ENCODE assay signal across 8 cellular contexts in the genomic region with DNA sequence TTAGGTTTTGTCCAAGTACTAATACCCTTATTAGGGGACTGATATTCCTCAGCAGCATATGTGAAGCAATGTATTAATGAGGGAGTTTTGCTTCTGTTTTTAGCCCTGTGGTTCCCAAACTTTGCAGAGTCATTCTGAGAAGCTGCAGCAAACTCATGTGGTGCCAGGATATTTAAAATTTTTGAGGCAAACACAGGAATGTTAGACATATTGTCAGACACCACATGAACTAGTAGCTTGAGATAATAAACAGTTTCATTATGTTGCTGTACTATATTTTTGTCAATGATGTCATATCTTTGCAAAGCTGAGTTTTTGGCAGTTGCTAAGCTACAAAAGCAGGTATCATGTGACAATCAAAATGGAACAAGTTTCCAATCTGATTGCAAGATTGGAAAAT. TPM values are rescaled to one million over a fixed set of nuclear protein-coding genes. Genes with fewer than 3 reads are reported as not detected.
DNase-seq lines count a peak whose midpoint lies in the region; ATAC-seq lines count a peak whose summit lies in the region.

No MANE protein-coding gene starts in this region.

- H3K27ac Mint-ChIP-seq in stimulated activated memory B cell treated with anti-CD40 and anti-IgM and Interleukin-4, amounts not matched to agents 10 μg/mL and 1 μg/mL and 100 μg/mL, for 72 hours: no peak overlapping the region

- peak; percentile 93 for DNase-seq in GM04504 (ENCODE audit: low read depth)
- DNase-seq in SW 1271 (lab: John Stamatoyannopoulos, UW): peak; percentile 13 to 66
- DNase-seq in lung microvascular endothelial cell (ENCODE audit: low read depth in 2 of 2): peak; percentile 92 to 93
- no peak for DNase-seq in hypothalamus (lab: John Stamatoyannopoulos, UW)
- DNase-seq in HuH-7 (ENCODE audit: low spot score): no peak
- no peak for DNase-seq in activated CD8-positive, alpha-beta memory T cell treated with anti-CD3 and anti-CD28 coated beads, Interleukin-2, amount 50 U/mL, for 48 hours

- peak; percentile 44 for ATAC-seq in HG02870 (IDR thresholded peaks at IDR 0.05; ENCODE audit: unreplicated experiment)
- ATAC-seq in stimulated activated memory B cell treated with anti-CD40 and anti-IgM and Interleukin-4, amounts not matched to agents 10 μg/mL and 1 μg/mL and 100 μg/mL, for 72 hours: no peak

- no peaks in the 10 kb centered on the region for H3K27me3 Mint-ChIP-seq in stimulated activated memory B cell treated with anti-CD40 and anti-IgM and Interleukin-4, amounts not matched to agents 10 μg/mL and 1 μg/mL and 100 μg/mL, for 72 hours

- no peaks in the 10 kb centered on the region for H3K9me3 Mint-ChIP-seq in stimulated activated memory B cell treated with anti-CD40 and anti-IgM and Interleukin-4, amounts not matched to agents 10 μg/mL and 1 μg/mL and 100 μg/mL, for 72 hours

- no peak overlapping the region for H3K4me3 Mint-ChIP-seq in stimulated activated memory B cell treated with anti-CD40 and anti-IgM and Interleukin-4, amounts not matched to agents 10 μg/mL and 1 μg/mL and 100 μg/mL, for 72 hours

- H3K4me1 Mint-ChIP-seq in stimulated activated memory B cell treated with anti-CD40 and anti-IgM and Interleukin-4, amounts not matched to agents 10 μg/mL and 1 μg/mL and 100 μg/mL, for 72 hours: peaks cover 7% of the 10 kb centered on the region

- peaks cover 13% of the 10 kb centered on the region for H3K36me3 Mint-ChIP-seq in stimulated activated memory B cell treated with anti-CD40 and anti-IgM and Interleukin-4, amounts not matched to agents 10 μg/mL and 1 μg/mL and 100 μg/mL, for 72 hours

RNA-seq across cellular contexts. Expression of a gene that starts 36.6 kb away (rescaled TPM):
- total RNA-seq in lung microvascular endothelial cell: 104 and 163 TPM in 2 replicates

RNA-seq across cellular contexts. Expression of a gene that starts 37.4 kb away (rescaled TPM):
- 102 and 140 TPM in 2 replicates for total RNA-seq in lung microvascular endothelial cell

RNA-seq across cellular contexts. Expression of a gene that starts 55.1 kb away (rescaled TPM):
- 19.2 and 25.6 TPM in 2 replicates for total RNA-seq in lung microvascular endothelial cell

Comparison
In these comparisons a context has a peak if more than half of its experiments do, and no peak if none do; other contexts are left out.
1. DNase-seq: peak in GM04504 (single experiment), SW 1271 (2 of 2) and lung microvascular endothelial cell (2 of 2); none in hypothalamus (0 of 51), HuH-7 (single experiment) and activated CD8-positive, alpha-beta memory T cell treated with anti-CD3 and anti-CD28 coated beads, Interleukin-2, amount 50 U/mL, for 48 hours (single experiment).